ENCODE assay signal across 8 cellular contexts in the genomic region with DNA sequence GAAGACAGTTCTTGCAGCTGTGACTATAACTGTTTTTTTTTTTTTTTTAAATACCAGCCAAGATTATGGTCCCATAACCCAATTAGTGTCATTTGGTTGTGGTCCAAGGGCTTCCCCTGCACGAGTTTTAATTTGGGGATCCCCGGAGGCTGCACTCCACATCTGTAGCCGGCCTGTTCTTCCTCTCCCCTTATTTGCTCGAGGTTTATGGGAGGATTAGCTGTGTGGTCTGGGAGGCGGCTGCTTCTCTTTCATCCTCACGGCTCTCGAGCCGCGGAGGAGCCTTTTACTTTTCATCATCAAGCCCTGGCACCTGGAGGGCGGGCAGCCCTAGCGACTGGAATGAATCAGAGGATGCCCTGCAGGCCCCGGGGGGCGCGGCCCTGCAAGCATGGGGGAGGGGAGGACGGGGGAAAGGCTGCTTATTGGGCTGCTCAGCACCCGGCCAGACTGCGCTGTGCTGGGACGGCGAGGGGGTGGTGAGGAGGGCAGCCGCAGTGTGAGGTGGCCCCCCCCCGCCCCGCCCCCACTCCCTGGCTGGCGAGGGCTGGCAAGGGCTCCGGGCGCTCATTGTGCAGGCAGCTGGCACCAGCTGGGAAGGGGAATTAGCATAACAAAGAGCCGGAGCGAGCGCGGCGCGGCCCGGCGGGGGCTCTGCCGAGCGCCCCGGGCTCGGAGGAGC. TPM values are rescaled to one million over a fixed set of nuclear protein-coding genes. Genes with fewer than 3 reads are reported as not detected.
A peak's percentile ranks its signal among the peaks of the same experiment; 100 is the strongest.
DNase-seq lines count a peak whose midpoint lies in the region; ATAC-seq and TF ChIP-seq lines count a peak whose summit lies in the region.

No MANE protein-coding gene starts in this region.

- peak overlapping the region; percentile 75 for H2AFZ ChIP-seq in MM.1S (ENCODE audit: low read length)

- H3K4me2 ChIP-seq in MM.1S (ENCODE audit: low read depth, low read length) = peak overlapping the region; percentile 87

- intact Hi-C loops in thyroid gland (cut with DNase I) = no loop called here

- H3K27me3 ChIP-seq in MM.1S (replicated peaks; ENCODE audit: insufficient read depth, low read length) (no peaks in the 10 kb centered on the region), endodermal cell (ENCODE audit: control insufficient read depth, insufficient read depth, low read length, poor library complexity, severe bottlenecking) (peaks cover 34% of the 10 kb centered on the region), thyroid gland (no peaks in the 10 kb centered on the region)

- DNase-seq in EL (peak; percentile 58), MM.1S (peak; percentile 81), SK-N-MC (ENCODE audit: low read depth, low spot score) (peak; percentile 45), endodermal cell (peak; percentile 93), midbrain (lab: John Stamatoyannopoulos, UW) (peak; percentile 89), thyroid gland (peak; percentile 58 to 60)

- peaks cover 11% of the 10 kb centered on the region for H3K4me1 Mint-ChIP-seq in endodermal cell

- H3K9me3 ChIP-seq in MM.1S (replicated peaks; ENCODE audit: insufficient read depth, low read length) = no peaks in the 10 kb centered on the region
- no peaks in the 10 kb centered on the region for H3K9me3 ChIP-seq in SK-N-MC (ENCODE audit: low read depth, low read length)
- no peaks in the 10 kb centered on the region for H3K9me3 ChIP-seq in endodermal cell (ENCODE audit: control insufficient read depth, low read length)
- no peaks in the 10 kb centered on the region for H3K9me3 ChIP-seq in thyroid gland

- no peaks in the 10 kb centered on the region for H3K79me2 ChIP-seq in MM.1S (ENCODE audit: low read length)

- H3K36me3 Mint-ChIP-seq in endodermal cell (ENCODE audit: low read depth) = no peaks in the 10 kb centered on the region

- no peak for ATAC-seq in GM18519 (IDR thresholded peaks at IDR 0.05; ENCODE audit: low FRiP score, unreplicated experiment)
- no peak for ATAC-seq in GM21529 (IDR thresholded peaks at IDR 0.05; ENCODE audit: unreplicated experiment)

- TF ChIP-seq POLR2A in thyroid gland (IDR thresholded peaks at IDR 0.05) = no peak

- no peaks in the 10 kb centered on the region for H3K9me3 Mint-ChIP-seq in endodermal cell

- H3K9ac ChIP-seq in MM.1S (ENCODE audit: low read length) (no peak overlapping the region; the same call in 1 of the 2 replicates), SK-N-MC (ENCODE audit: insufficient read length) (no peak overlapping the region), endodermal cell (ENCODE audit: extremely low read depth, low read length, poor library complexity, severe bottlenecking) (peak overlapping the region; percentile 47)

- peak overlapping the region; percentile 78 for H3K4me3 Mint-ChIP-seq in endodermal cell

- peaks cover 44% of the 10 kb centered on the region for H3K27me3 Mint-ChIP-seq in endodermal cell (ENCODE audit: insufficient read depth)

- H3K4me1 ChIP-seq in MM.1S (ENCODE audit: low read length) = peaks cover 16% of the 10 kb centered on the region
- H3K4me1 ChIP-seq in endodermal cell (ENCODE audit: control insufficient read depth, insufficient read depth, low read length) = peaks cover 16% of the 10 kb centered on the region
- peaks cover 11 to 27% of the 10 kb centered on the region in 2 donors for H3K4me1 ChIP-seq in thyroid gland

- no peaks in the 10 kb centered on the region for H3K9me2 ChIP-seq in MM.1S (replicated peaks; ENCODE audit: insufficient read depth, low read length)

- TF ChIP-seq CTCF in MM.1S (IDR thresholded peaks at IDR 0.05; ENCODE audit: low read length) = no peak
- peak; percentile 24 for TF ChIP-seq CTCF in endodermal cell (conservative IDR thresholded peaks at IDR 0.05)
- no peak for TF ChIP-seq CTCF in thyroid gland (IDR thresholded peaks at IDR 0.05)

- H3K36me3 ChIP-seq in MM.1S (replicated peaks; ENCODE audit: insufficient read depth, low read length) (no peaks in the 10 kb centered on the region), SK-N-MC (ENCODE audit: insufficient read depth, low read length) (no peaks in the 10 kb centered on the region), endodermal cell (ENCODE audit: control insufficient read depth, insufficient read depth, low read length) (no peaks in the 10 kb centered on the region), thyroid gland (no peaks in the 10 kb centered on the region)

- WGBS in endodermal cell (ENCODE audit: insufficient coverage in 1 of 2, insufficient read length in 1 of 2), 2 experiments = 0% methylated on average over 6 to 37 of the region's 37 CpGs
- WGBS in thyroid gland, 2 donors = 3% methylated on average over 11 to 12 of the region's 37 CpGs

- H3K27ac ChIP-seq in MM.1S (ENCODE audit: low read length) = no peak overlapping the region; the same call in 1 of the 2 replicates
- peak overlapping the region; percentile 67 for H3K27ac ChIP-seq in SK-N-MC
- H3K27ac ChIP-seq in endodermal cell (ENCODE audit: low read depth, low read length) = peak overlapping the region; percentile 62
- peak overlapping the region in 1 of 3 donors; percentile 33 for H3K27ac ChIP-seq in thyroid gland

- H3K27ac Mint-ChIP-seq in endodermal cell = peak overlapping the region; percentile 19

- H4K20me1 ChIP-seq in MM.1S (ENCODE audit: insufficient read depth, low read length) = no peaks in the 10 kb centered on the region

- H3F3A ChIP-seq in MM.1S (ENCODE audit: insufficient read depth, low read length) = peaks cover 27% of the 10 kb centered on the region

- H3K4me3 ChIP-seq in MM.1S (ENCODE audit: low read length) (peak overlapping the region; percentile 67), SK-N-MC (peak overlapping the region; percentile 68), endodermal cell (ENCODE audit: low read length) (peak overlapping the region; percentile 78), thyroid gland (replicated peaks in 1 of 3) (peak overlapping the region in 2 of 3 donors; percentile 20 to 43)

RNA-seq across cellular contexts. Expression of gene SERTAD4, which starts 18.5 kb away (rescaled TPM):
- total RNA-seq in endodermal cell (1 to 10 TPM in 1 of 2 donors, under 1 TPM in 1; 0.58 to 1.1 TPM), thyroid gland (1 to 10 TPM; 1.5 to 4.0 (median 3.6) TPM)
- 9.3 TPM for polyA plus RNA-seq in endodermal cell (2013, experiment 1 of 2)
- 10.6 TPM for polyA plus RNA-seq in endodermal cell (2013, experiment 2 of 2)
